Comparison of ENCODE assay signal across 8 cellular contexts in genomic region chr11:71252782-71253730, GRCh38. TPM values are rescaled to one million over a fixed set of nuclear protein-coding genes. Genes with fewer than 3 reads are reported as not detected.
A peak's percentile ranks its signal among the peaks of the same experiment; 100 is the strongest.
DNase-seq lines count a peak whose midpoint lies in the region; ATAC-seq and TF ChIP-seq lines count a peak whose summit lies in the region.

No MANE protein-coding gene starts in this region.

- no CpG with 5 or more reads among the region's 40 CpGs for WGBS in trophoblast cell (ENCODE audit: extremely low coverage, insufficient coverage, insufficient read length)

- H3K4me1 ChIP-seq in DOHH2 (ENCODE audit: control insufficient read depth, low read length) (peaks cover 18% of the 10 kb centered on the region), trophoblast cell (ENCODE audit: control insufficient read depth in 1 of 2, insufficient read depth in 2 of 2, low read length in 2 of 2) (peaks cover 29 to 33% of the 10 kb centered on the region in 2 experiments), BE2C (no peaks in the 10 kb centered on the region)

- no peak overlapping the region for H3K18ac ChIP-seq in trophoblast cell (ENCODE audit: low read length)

- H3K9me2 ChIP-seq in DOHH2 (replicated peaks; ENCODE audit: control insufficient read depth, low read length), result no peaks in the 10 kb centered on the region

- H4K8ac ChIP-seq in trophoblast cell (ENCODE audit: low read depth, low read length), result peak overlapping the region; percentile 71

- H3K27ac ChIP-seq in DOHH2 (ENCODE audit: low read depth, low read length) (no peak overlapping the region), trophoblast cell (ENCODE audit: low read depth, low read length) (peak overlapping the region; percentile 54)

- no peak for TF ChIP-seq CTCF in DOHH2 (IDR thresholded peaks at IDR 0.05; ENCODE audit: low read depth, low read length, poor library complexity, severe bottlenecking)
- TF ChIP-seq CTCF in fibroblast of the aortic adventitia (IDR thresholded peaks at IDR 0.05; ENCODE audit: insufficient read depth, low read length), result no peak
- TF ChIP-seq CTCF in BE2C (IDR thresholded peaks at IDR 0.05; ENCODE audit: low read depth, low read length), result no peak

- H3K4me2 ChIP-seq in DOHH2 (ENCODE audit: low read length), result peak overlapping the region; percentile 59
- peak overlapping the region; percentile 80 for H3K4me2 ChIP-seq in trophoblast cell (ENCODE audit: low read length)

- no peak overlapping the region for H3K9ac ChIP-seq in trophoblast cell (ENCODE audit: low read length)

- H3K14ac ChIP-seq in trophoblast cell (ENCODE audit: low read length), result no peak overlapping the region

- DNase-seq in NCI-H82 (lab: John Stamatoyannopoulos, UW) (peak; percentile 72), fibroblast of the aortic adventitia (ENCODE audit: low read depth) (peak; percentile 64), trophoblast cell (peak; percentile 72), NCI-H1105 (lab: John Stamatoyannopoulos, UW) (no peak), BE2C (no peak), medulla oblongata (ENCODE audit: extremely low spot score) (no peak)

- H2BK120ac ChIP-seq in trophoblast cell (ENCODE audit: insufficient read depth, low read length, poor library complexity), result peak overlapping the region; percentile 82

- no peak overlapping the region for H2BK12ac ChIP-seq in trophoblast cell (ENCODE audit: low read length)

- H2AK5ac ChIP-seq in trophoblast cell (ENCODE audit: low read length), result no peak overlapping the region

- no peak overlapping the region for H3K4ac ChIP-seq in trophoblast cell (ENCODE audit: low read depth, low read length)

- peaks cover 53% of the 10 kb centered on the region for H3K27me3 ChIP-seq in DOHH2 (ENCODE audit: control insufficient read depth, low read length)
- H3K27me3 ChIP-seq in trophoblast cell (ENCODE audit: insufficient read depth, low read length), result no peaks in the 10 kb centered on the region
- H3K27me3 ChIP-seq in BE2C, result peaks cover 89% of the 10 kb centered on the region

- peak overlapping the region; percentile 55 for H4K12ac ChIP-seq in trophoblast cell (ENCODE audit: low read depth, low read length)

- peak overlapping the region; percentile 50 for H2AFZ ChIP-seq in trophoblast cell (ENCODE audit: insufficient read depth, low read length, poor library complexity)

- H3K36me3 ChIP-seq in DOHH2 (ENCODE audit: control insufficient read depth, low read length) (no peaks in the 10 kb centered on the region), trophoblast cell (ENCODE audit: control insufficient read depth in 1 of 2, insufficient read depth in 2 of 2, low read length in 2 of 2) (peaks cover 0 to 2% of the 10 kb centered on the region in 2 experiments), BE2C (no peaks in the 10 kb centered on the region)

- H3K9me3 ChIP-seq in DOHH2 (ENCODE audit: control insufficient read depth, insufficient read depth, low read length), result no peaks in the 10 kb centered on the region
- no peaks in the 10 kb centered on the region for H3K9me3 ChIP-seq in trophoblast cell (ENCODE audit: insufficient read depth, low read depth, low read length)
- H3K9me3 ChIP-seq in BE2C, result no peaks in the 10 kb centered on the region

- no peaks in the 10 kb centered on the region for H3F3A ChIP-seq in DOHH2 (ENCODE audit: control insufficient read depth, insufficient read depth)

- no peaks in the 10 kb centered on the region for H4K20me1 ChIP-seq in DOHH2 (ENCODE audit: control insufficient read depth, insufficient read depth, low read depth, low read length)

- peak overlapping the region; percentile 99 for H4K91ac ChIP-seq in trophoblast cell (ENCODE audit: low read depth, low read length)

- no peak for ATAC-seq in GM18520 (IDR thresholded peaks at IDR 0.05; ENCODE audit: unreplicated experiment)

- H3K79me1 ChIP-seq in trophoblast cell (ENCODE audit: low read length), result peaks cover 32% of the 10 kb centered on the region

- no peaks in the 10 kb centered on the region for H3K79me2 ChIP-seq in DOHH2 (ENCODE audit: control insufficient read depth, low read length)
- H3K79me2 ChIP-seq in trophoblast cell (ENCODE audit: control insufficient read depth, insufficient read depth, low read length, poor library complexity), result peaks cover 21% of the 10 kb centered on the region

- H3K4me3 ChIP-seq in DOHH2 (ENCODE audit: low read length) (peak overlapping the region; percentile 15; the same call in 1 of the 2 replicates), fibroblast of the aortic adventitia (ENCODE audit: low read depth, low read length) (peak overlapping the region; percentile 61), trophoblast cell (ENCODE audit: low read depth, low read length) (peak overlapping the region; percentile 86), BE2C (ENCODE audit: low read depth, low read length) (no peak overlapping the region)

- H2BK5ac ChIP-seq in trophoblast cell (ENCODE audit: low read depth, low read length, poor library complexity), result peak overlapping the region; percentile 73

- no peak overlapping the region for H3K23ac ChIP-seq in trophoblast cell (ENCODE audit: low read length)

RNA-seq across cellular contexts. Expression of gene SHANK2, which starts 0.7 kb away (rescaled TPM):
- 1.9 and 4.9 TPM in 2 replicates for total RNA-seq in fibroblast of the aortic adventitia (ENCODE audit: low replicate concordance)
- 20.8 and 21.4 TPM in 2 replicates for polyA plus RNA-seq in trophoblast cell (2013)
- 9.0 TPM for polyA plus RNA-seq in BE2C (2012; ENCODE audit: insufficient read depth, insufficient read length, low read depth)

Comparison
In these comparisons a context has a peak if more than half of its experiments do, and no peak if none do; other contexts are left out.
1. DNase-seq: peak in NCI-H82 (single experiment), fibroblast of the aortic adventitia (single experiment) and trophoblast cell (2 of 2); none in NCI-H1105 (single experiment), BE2C (single experiment) and medulla oblongata (single experiment).